In genomic region chr10:14782691-14783363, GRCh38 we compare ENCODE assay signal across 10 cellular contexts. TPM values are rescaled to one million over a fixed set of nuclear protein-coding genes. Genes with fewer than 3 reads are reported as not detected.
A peak's percentile ranks its signal among the peaks of the same experiment; 100 is the strongest.
DNase-seq lines count a peak whose midpoint lies in the region; ATAC-seq and TF ChIP-seq lines count a peak whose summit lies in the region.
"Had no signal": no experiment of that assay in that cellular context is flagged by ENCODE, and none has a peak within 500 bp of the region (broad histone marks: within the 10 kb centered on the region; RNA-seq: fewer than 3 reads in every experiment).

No MANE protein-coding gene starts in this region.

- no peak overlapping the region for H3K27ac ChIP-seq in gastroesophageal sphincter
- no peak overlapping the region for H3K27ac ChIP-seq in thyroid gland

- peak; percentile 53 to 99 for ATAC-seq in activated naive CD4-positive, alpha-beta T cell treated with anti-CD3 and anti-CD28 coated beads, Interleukin-2, amount 50 U/mL, for 72 hours
- ATAC-seq in gastroesophageal sphincter, result peak; percentile 61
- no peak for ATAC-seq in HG02798 (IDR thresholded peaks at IDR 0.05; ENCODE audit: poor library complexity, unreplicated experiment)

- TF ChIP-seq POLR2A in gastroesophageal sphincter (IDR thresholded peaks at IDR 0.05) (no peak), thyroid gland (IDR thresholded peaks at IDR 0.05) (no peak)

- no peak overlapping the region for H3K4me3 Mint-ChIP-seq in activated naive CD4-positive, alpha-beta T cell treated with anti-CD3 and anti-CD28 coated beads, Interleukin-2, amount 10 ng/mL, durations not matched to agents 7 days and 5 days
- no peak overlapping the region for H3K4me3 Mint-ChIP-seq in CD14-positive monocyte

- H3K4me1 ChIP-seq in gastroesophageal sphincter, result peaks cover 0 to 9% (median 0%) of the 10 kb centered on the region in 3 donors
- H3K4me1 ChIP-seq in thyroid gland, result no peaks in the 10 kb centered on the region

- DNase-seq in activated naive CD4-positive, alpha-beta T cell treated with anti-CD3 and anti-CD28 coated beads, Interleukin-2, amount 50 U/mL, for 72 hours (ENCODE audit: low spot score in 2 of 2), result no peak
- no peak for DNase-seq in activated naive CD4-positive, alpha-beta T cell treated with anti-CD3 and anti-CD28 coated beads, Interleukin-2, amount 10 ng/mL, durations not matched to agents 7 days and 5 days
- DNase-seq in T1000 (lab: John Stamatoyannopoulos, UW) (peak; percentile 91), thyroid gland (peak; percentile 4 to 8), CD14-positive monocyte (ENCODE audit: low spot score) (no peak), NCI-H2081 (lab: John Stamatoyannopoulos, UW) (no peak)
- DNase-seq: NCI-H146, occipital lobe had no signal

- no peaks in the 10 kb centered on the region for H3K27me3 ChIP-seq in gastroesophageal sphincter
- no peaks in the 10 kb centered on the region for H3K27me3 ChIP-seq in thyroid gland

- 55 to 82% methylated on average over 3 to 5 of the region's 9 CpGs for WGBS in gastroesophageal sphincter (ENCODE audit: low coverage in 1 of 2), 2 donors
- WGBS in thyroid gland, 2 donors, result 70 to 71% methylated on average over 9 of the region's 9 CpGs

- no peak for TF ChIP-seq EP300 in gastroesophageal sphincter (IDR thresholded peaks at IDR 0.05)

- H3K36me3 ChIP-seq in gastroesophageal sphincter, result no peaks in the 10 kb centered on the region
- no peaks in the 10 kb centered on the region for H3K36me3 ChIP-seq in thyroid gland

- H3K27ac Mint-ChIP-seq in activated naive CD4-positive, alpha-beta T cell treated with anti-CD3 and anti-CD28 coated beads, Interleukin-2, amount 50 U/mL, for 72 hours, result peak overlapping the region in 1 of 2 donors; percentile 20
- H3K27ac Mint-ChIP-seq in activated naive CD4-positive, alpha-beta T cell treated with anti-CD3 and anti-CD28 coated beads, Interleukin-2, amount 10 ng/mL, durations not matched to agents 7 days and 5 days, result no peak overlapping the region
- no peak overlapping the region for H3K27ac Mint-ChIP-seq in CD14-positive monocyte

- H3K4me1 Mint-ChIP-seq in activated naive CD4-positive, alpha-beta T cell treated with anti-CD3 and anti-CD28 coated beads, Interleukin-2, amount 10 ng/mL, durations not matched to agents 7 days and 5 days, result peaks cover 9% of the 10 kb centered on the region
- H3K4me1 Mint-ChIP-seq in CD14-positive monocyte, result peaks cover 17% of the 10 kb centered on the region

- peaks cover 6% of the 10 kb centered on the region for H3K27me3 Mint-ChIP-seq in activated naive CD4-positive, alpha-beta T cell treated with anti-CD3 and anti-CD28 coated beads, Interleukin-2, amount 10 ng/mL, durations not matched to agents 7 days and 5 days
- peaks cover 4 to 8% (median 5%) of the 10 kb centered on the region in 3 donors for H3K27me3 Mint-ChIP-seq in CD14-positive monocyte (ENCODE audit: low read depth in 3 of 3)

- CTCF ChIA-PET in activated naive CD4-positive, alpha-beta T cell treated with anti-CD3 and anti-CD28 coated beads, Interleukin-2, amount 10 ng/mL, durations not matched to agents 7 days and 5 days (lab: Charles Lee), result no interaction called here

- H3K9me3 Mint-ChIP-seq in activated naive CD4-positive, alpha-beta T cell treated with anti-CD3 and anti-CD28 coated beads, Interleukin-2, amount 50 U/mL, for 72 hours, result peaks cover 0 to 7% of the 10 kb centered on the region in 2 donors
- peaks cover 9% of the 10 kb centered on the region for H3K9me3 Mint-ChIP-seq in activated naive CD4-positive, alpha-beta T cell treated with anti-CD3 and anti-CD28 coated beads, Interleukin-2, amount 10 ng/mL, durations not matched to agents 7 days and 5 days
- peaks cover 6 to 15% (median 9%) of the 10 kb centered on the region in 7 donors for H3K9me3 Mint-ChIP-seq in CD14-positive monocyte

- no peaks in the 10 kb centered on the region for H3K9me3 ChIP-seq in gastroesophageal sphincter
- H3K9me3 ChIP-seq in thyroid gland, result no peaks in the 10 kb centered on the region

- TF ChIP-seq CTCF in gastroesophageal sphincter (IDR thresholded peaks at IDR 0.05), result no peak
- TF ChIP-seq CTCF in thyroid gland (IDR thresholded peaks at IDR 0.05), result no peak
- no peak for TF ChIP-seq CTCF in CD14-positive monocyte (IDR thresholded peaks at IDR 0.05)

- intact Hi-C loops in thyroid gland (cut with DNase I), result no loop called here
- intact Hi-C loops in CD14-positive monocyte (cut with micrococcal nuclease), result no loop called here

- no peak overlapping the region for H3K4me3 ChIP-seq in gastroesophageal sphincter
- no peak overlapping the region for H3K4me3 ChIP-seq in thyroid gland (replicated peaks in 1 of 3)

- peaks cover 0 to 7% of the 10 kb centered on the region in 2 donors for H3K36me3 Mint-ChIP-seq in activated naive CD4-positive, alpha-beta T cell treated with anti-CD3 and anti-CD28 coated beads, Interleukin-2, amount 50 U/mL, for 72 hours
- no peaks in the 10 kb centered on the region for H3K36me3 Mint-ChIP-seq in activated naive CD4-positive, alpha-beta T cell treated with anti-CD3 and anti-CD28 coated beads, Interleukin-2, amount 10 ng/mL, durations not matched to agents 7 days and 5 days
- H3K36me3 Mint-ChIP-seq in CD14-positive monocyte, result no peaks in the 10 kb centered on the region

RNA-seq across cellular contexts. Expression of gene FAM107B, which starts 8.1 kb away (rescaled TPM):
- total RNA-seq in activated naive CD4-positive, alpha-beta T cell treated with anti-CD3 and anti-CD28 coated beads, Interleukin-2, amount 50 U/mL, for 72 hours, result 100 to 1,000 TPM; 108 to 188 TPM
- 10 to 100 TPM in 3 of 4 donors, 1 to 10 TPM in 1; 7.3 to 15.6 (median 13.3) TPM for total RNA-seq in gastroesophageal sphincter
- total RNA-seq in thyroid gland, result 10 to 100 TPM; 12.3 to 41.3 (median 31.8) TPM
- polyA plus RNA-seq in CD14-positive monocyte, result 10 to 100 TPM; 28.4 to 68.5 TPM

RNA-seq across cellular contexts. Expression of gene CDNF, which starts 55.0 kb away (rescaled TPM):
- 1 to 10 TPM; 1.0 to 3.8 TPM for total RNA-seq in activated naive CD4-positive, alpha-beta T cell treated with anti-CD3 and anti-CD28 coated beads, Interleukin-2, amount 50 U/mL, for 72 hours
- total RNA-seq in gastroesophageal sphincter (1 to 10 TPM in 2 of 4 donors, under 1 TPM in 1, not detected in 1; 0.81 to 6.7 (median 2.3) TPM), thyroid gland (1 to 10 TPM; 2.6 to 9.4 (median 3.8) TPM)
- polyA plus RNA-seq in CD14-positive monocyte, result under 1 TPM in 1 of 2 donors, not detected in 1; 0.28 TPM

RNA-seq across cellular contexts. Expression of gene HSPA14, which starts 55.3 kb away (rescaled TPM):
- 10 to 100 TPM; 30.1 to 53.2 TPM for total RNA-seq in activated naive CD4-positive, alpha-beta T cell treated with anti-CD3 and anti-CD28 coated beads, Interleukin-2, amount 50 U/mL, for 72 hours
- total RNA-seq in gastroesophageal sphincter, result 10 to 100 TPM in 2 of 4 donors, 1 to 10 TPM in 2; 4.8 to 15.1 (median 9.9) TPM
- 10 to 100 TPM; 11.1 to 19.2 (median 16.7) TPM for total RNA-seq in thyroid gland
- 10 to 100 TPM; 15.4 to 19.3 TPM for polyA plus RNA-seq in CD14-positive monocyte

RNA-seq across cellular contexts. Expression of gene MSANTD7, which starts 55.3 kb away (rescaled TPM):
- total RNA-seq in activated naive CD4-positive, alpha-beta T cell treated with anti-CD3 and anti-CD28 coated beads, Interleukin-2, amount 50 U/mL, for 72 hours, result 10 to 100 TPM; 25.2 to 28.9 TPM
- total RNA-seq in gastroesophageal sphincter (10 to 100 TPM in 3 of 4 donors, 1 to 10 TPM in 1; 8.2 to 15.5 (median 11.6) TPM), thyroid gland (10 to 100 TPM in 3 of 4 donors, 1 to 10 TPM in 1; 9.0 to 14.6 (median 11.5) TPM)
- 1 to 10 TPM; 5.0 to 7.3 TPM for polyA plus RNA-seq in CD14-positive monocyte

Comparison
In these comparisons a context has a peak if more than half of its experiments do, and no peak if none do; other contexts are left out.
1. DNase-seq: peak in T1000 (single experiment) and thyroid gland (2 of 2); none in activated naive CD4-positive, alpha-beta T cell treated with anti-CD3 and anti-CD28 coated beads, Interleukin-2, amount 50 U/mL, for 72 hours (0 of 2), activated naive CD4-positive, alpha-beta T cell treated with anti-CD3 and anti-CD28 coated beads, Interleukin-2, amount 10 ng/mL, durations not matched to agents 7 days and 5 days (single experiment), CD14-positive monocyte (single experiment) and NCI-H2081 (0 of 2).